11 cellular contexts compared by ENCODE assay signal in the genomic region with DNA sequence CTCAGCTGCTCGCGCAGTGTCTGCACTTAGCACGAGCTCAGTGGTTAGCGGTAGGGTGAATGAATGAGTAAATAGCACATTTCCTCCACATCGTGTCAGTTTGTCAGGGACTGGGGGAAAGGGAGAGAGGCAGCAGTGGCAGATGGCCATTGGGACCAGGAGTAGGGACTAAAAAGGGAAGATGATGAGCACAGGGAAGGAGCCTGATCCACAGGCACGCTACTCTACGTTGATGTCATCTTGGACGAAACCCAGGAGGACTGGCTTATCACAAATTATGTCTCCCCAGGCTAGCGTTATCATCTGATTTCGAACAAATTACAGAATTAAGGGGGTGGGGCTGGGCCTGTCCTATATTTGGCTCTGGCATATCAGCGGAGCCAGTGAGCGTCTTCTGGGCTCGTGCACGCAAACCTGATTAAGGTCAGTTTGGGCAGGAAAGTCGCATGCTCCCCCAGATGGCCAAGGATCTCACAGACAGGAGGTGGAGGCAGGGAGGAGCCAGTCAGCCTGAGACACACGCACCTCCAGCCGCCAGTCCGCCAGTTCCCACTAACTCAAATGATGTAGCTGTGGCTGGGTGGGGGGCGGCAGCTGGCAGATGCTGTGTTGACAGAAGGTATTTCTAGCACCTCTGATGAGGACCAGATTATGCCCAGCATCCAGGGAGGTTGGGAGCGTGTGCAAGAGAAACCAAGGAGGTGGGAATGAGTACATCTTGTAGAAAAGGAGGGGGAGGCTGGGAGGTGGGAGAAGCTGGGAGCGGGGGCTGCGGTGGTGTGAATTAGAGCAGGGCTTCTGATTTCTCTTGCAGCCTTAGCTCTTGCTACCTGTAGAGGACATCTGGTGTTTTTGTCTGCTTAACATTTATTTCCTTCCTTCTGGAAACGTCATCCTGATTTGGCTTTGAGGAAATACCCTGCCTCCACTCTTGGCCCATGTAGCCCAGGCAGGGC.
A peak's percentile ranks its signal among the peaks of the same experiment; 100 is the strongest.
DNase-seq lines count a peak whose midpoint lies in the region; ATAC-seq and TF ChIP-seq lines count a peak whose summit lies in the region.
"Had no signal": no experiment of that assay in that cellular context is flagged by ENCODE, and none has a peak within 500 bp of the region (broad histone marks: within the 10 kb centered on the region; RNA-seq: fewer than 3 reads in every experiment).

No MANE protein-coding gene starts in this region.

- peak; percentile 15 for DNase-seq in DMS53 (lab: John Stamatoyannopoulos, UW)
- DNase-seq in DMS53 treated with DMSO at 0.1 percent for 48 hours (lab: John Stamatoyannopoulos, UW; ENCODE audit: unreplicated experiment) = no peak
- DNase-seq in NCI-H748 treated with DMSO at 0.1 percent for 48 hours (lab: John Stamatoyannopoulos, UW) = peak; percentile 5
- peak; percentile 74 for DNase-seq in fibroblast of pulmonary artery (ENCODE audit: low read depth)
- peak; percentile 79 for DNase-seq in posterior vena cava (ENCODE audit: low spot score)
- no peak for DNase-seq in stimulated activated CD4-positive, alpha-beta T cell treated with anti-CD3 and anti-CD28 coated beads, Interleukin-12 subunit alpha, Interleukin-12 subunit beta, amount 100 ng/mL, for 4 hours
- DNase-seq in NOMO-1 (lab: John Stamatoyannopoulos, UW; ENCODE audit: unreplicated experiment in 2 of 2) = no peak
- DNase-seq: activated CD8-positive, alpha-beta memory T cell treated with anti-CD3 and anti-CD28 coated beads, Interleukin-2, amount 50 U/mL, for 48 hours; naive B cell; PC-9 had no signal

- ATAC-seq in GM21515 (IDR thresholded peaks at IDR 0.05; ENCODE audit: unreplicated experiment) = no peak

- H3K4me3 ChIP-seq in fibroblast of pulmonary artery (replicated peaks; ENCODE audit: low read depth, low read length) = no peak overlapping the region
- H3K4me3 ChIP-seq: PC-9 had no signal

- TF ChIP-seq CTCF in fibroblast of pulmonary artery (IDR thresholded peaks at IDR 0.05; ENCODE audit: low read length, missing control alignments) = no peak

- intact Hi-C loops in posterior vena cava (cut with DNase I) = no loop called here

Comparison
In these comparisons a context has a peak if more than half of its experiments do, and no peak if none do; other contexts are left out.
1. DNase-seq: peak in DMS53 (single experiment), NCI-H748 treated with DMSO at 0.1 percent for 48 hours (single experiment), fibroblast of pulmonary artery (single experiment) and posterior vena cava (single experiment); none in DMS53 treated with DMSO at 0.1 percent for 48 hours (single experiment), stimulated activated CD4-positive, alpha-beta T cell treated with anti-CD3 and anti-CD28 coated beads, Interleukin-12 subunit alpha, Interleukin-12 subunit beta, amount 100 ng/mL, for 4 hours (single experiment) and NOMO-1 (0 of 2).